Comparison of ENCODE assay signal across 32 cellular contexts in the genomic region with DNA sequence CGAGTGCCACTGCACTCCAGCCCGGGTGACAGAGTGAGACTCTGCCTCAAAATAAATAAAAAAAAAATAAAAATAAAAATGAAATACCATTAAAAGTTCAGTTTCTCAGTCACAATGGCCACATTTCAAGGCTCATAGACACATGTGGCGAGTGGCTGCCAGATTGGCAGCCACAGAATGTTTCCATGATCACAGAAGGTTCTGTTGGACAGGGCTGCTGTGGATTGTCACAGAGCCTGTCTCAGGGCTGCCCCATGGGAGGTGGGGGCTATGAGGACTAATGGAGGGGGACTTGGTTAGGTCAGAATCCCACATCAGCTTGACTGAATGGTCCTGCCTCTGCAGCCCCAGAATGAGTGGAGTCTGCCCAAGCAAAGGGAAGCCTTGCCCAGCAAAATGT. TPM values are rescaled to one million over a fixed set of nuclear protein-coding genes. Genes with fewer than 3 reads are reported as not detected.
"Had no signal": no experiment of that assay in that cellular context is flagged by ENCODE, and none has a peak within 500 bp of the region (broad histone marks: within the 10 kb centered on the region; RNA-seq: fewer than 3 reads in every experiment).

No MANE protein-coding gene starts in this region.

- H3K27me3 Mint-ChIP-seq: stimulated activated naive CD8-positive, alpha-beta T cell treated with anti-CD3 and anti-CD28 coated beads, Interleukin-15, Interleukin-2, amounts not matched to agents 100 ng/mL and 50 ng/mL, for 24 hours had no signal

- H3K4me3 ChIP-seq: stomach, suprapubic skin, testis, thoracic aorta, thyroid gland, tibial artery, tibial nerve, transverse colon, upper lobe of left lung, upper lobe of right lung, uterus, vagina had no signal

- ATAC-seq: stimulated activated effector memory CD8-positive, alpha-beta T cell treated with anti-CD3 and anti-CD28 coated beads, Interleukin-12 subunit alpha, Interleukin-12 subunit beta, amount 100 ng/mL, for 72 hours; stimulated activated naive B cell treated with anti-CD40 and anti-IgM and Interleukin-4, amounts not matched to agents 10 μg/mL and 1 μg/mL and 100 μg/mL, for 72 hours; stimulated activated naive CD8-positive, alpha-beta T cell treated with anti-CD3 and anti-CD28 coated beads, Interleukin-15, amount 100 ng/mL, for 72 hours; stimulated activated naive CD8-positive, alpha-beta T cell treated with anti-CD3 and anti-CD28 coated beads, Interleukin-15, Interleukin-2, amounts not matched to agents 100 U/mL and 50 U/mL, for 24 hours; upper lobe of right lung had no signal

- H3K27me3 ChIP-seq: stomach, suprapubic skin, testis, thyroid gland, tibial nerve, transverse colon, upper lobe of left lung, upper lobe of right lung, uterus, vagina had no signal

- H3K4me1 Mint-ChIP-seq: stimulated activated effector memory CD8-positive, alpha-beta T cell treated with anti-CD3 and anti-CD28 coated beads, Interleukin-12 subunit alpha, Interleukin-12 subunit beta, amount 100 ng/mL, for 72 hours had no signal

- H3K36me3 ChIP-seq: stomach, suprapubic skin, thoracic aorta, thyroid gland, tibial artery, tibial nerve, transverse colon, upper lobe of left lung, upper lobe of right lung, uterus, vagina had no signal

- H3K9me3 ChIP-seq: stomach, suprapubic skin, testis, thoracic aorta, thyroid gland, tibial artery, tibial nerve, transverse colon, upper lobe of right lung, uterus, vagina had no signal

- H3K4me1 ChIP-seq: suprapubic skin, thyroid gland, tibial artery, tibial nerve, transverse colon, upper lobe of right lung, uterus, vagina had no signal

- H3K36me3 Mint-ChIP-seq: stimulated activated effector memory CD8-positive, alpha-beta T cell treated with anti-CD3 and anti-CD28 coated beads, Interleukin-12 subunit alpha, Interleukin-12 subunit beta, amount 100 ng/mL, for 72 hours; type B pancreatic cell had no signal

- FAIRE-seq: urothelium cell line had no signal

- H3K27ac ChIP-seq: stomach, suprapubic skin, testis, thoracic aorta, thyroid gland, tibial artery, tibial nerve, transverse colon, upper lobe of left lung, upper lobe of right lung, uterus, vagina had no signal

- DNase-seq: stimulated activated CD4-positive, alpha-beta T cell treated with anti-CD3 and anti-CD28 coated beads, Interleukin-2, amount 100 ng/mL, for 48 hours; stimulated activated CD4-positive, alpha-beta T cell treated with anti-CD3 and anti-CD28 coated beads, Interleukin-4, amount 100 ng/mL, for 1 hour; stimulated activated CD4-positive, alpha-beta T cell treated with anti-CD3 and anti-CD28 coated beads, Interleukin-4, amount 100 ng/mL, for 24 hours; stimulated activated CD4-positive, alpha-beta T cell treated with anti-CD3 and anti-CD28 coated beads, Interleukin-4, amount 100 ng/mL, for 4 hours; stimulated activated CD8-positive, alpha-beta memory T cell treated with anti-CD3 and anti-CD28 coated beads, Interleukin-4, amount 100 ng/mL, for 48 hours; stimulated activated naive B cell treated with anti-CD40 and anti-IgM and Interleukin-4, amounts not matched to agents 10 μg/mL and 1 μg/mL and 100 μg/mL, for 72 hours; stimulated activated naive CD4-positive, alpha-beta T cell; stimulated activated naive CD4-positive, alpha-beta T cell treated with Interleukin-2 at 50 U/mL for 16 hours; stimulated activated naive CD8-positive, alpha-beta T cell treated with anti-CD3 and anti-CD28 coated beads, Interleukin-15, amount 100 ng/mL, for 72 hours; stimulated activated naive CD8-positive, alpha-beta T cell treated with anti-CD3 and anti-CD28 coated beads, Interleukin-15, Interleukin-2, amounts not matched to agents 100 U/mL and 50 U/mL, for 24 hours; stomach; substantia nigra; testis; thyroid gland; tibial artery; transverse colon; trophoblast cell; upper lobe of left lung; upper lobe of right lung; uterus had no signal

- H3K27ac Mint-ChIP-seq: stimulated activated effector memory CD8-positive, alpha-beta T cell treated with anti-CD3 and anti-CD28 coated beads, Interleukin-12 subunit alpha, Interleukin-12 subunit beta, amount 100 ng/mL, for 72 hours; stimulated activated naive B cell treated with anti-CD40 and anti-IgM and Interleukin-4, amounts not matched to agents 10 μg/mL and 1 μg/mL and 100 μg/mL, for 72 hours; stimulated activated naive CD8-positive, alpha-beta T cell treated with anti-CD3 and anti-CD28 coated beads, Interleukin-15, amount 100 ng/mL, for 72 hours; stimulated activated naive CD8-positive, alpha-beta T cell treated with anti-CD3 and anti-CD28 coated beads, Interleukin-15, Interleukin-2, amounts not matched to agents 100 ng/mL and 50 ng/mL, for 24 hours; type B pancreatic cell had no signal

- H3K4me3 Mint-ChIP-seq: stimulated activated effector memory CD8-positive, alpha-beta T cell treated with anti-CD3 and anti-CD28 coated beads, Interleukin-12 subunit alpha, Interleukin-12 subunit beta, amount 100 ng/mL, for 72 hours; stimulated activated naive B cell treated with anti-CD40 and anti-IgM and Interleukin-4, amounts not matched to agents 10 μg/mL and 1 μg/mL and 100 μg/mL, for 72 hours; stimulated activated naive CD8-positive, alpha-beta T cell treated with anti-CD3 and anti-CD28 coated beads, Interleukin-15, amount 100 ng/mL, for 72 hours; stimulated activated naive CD8-positive, alpha-beta T cell treated with anti-CD3 and anti-CD28 coated beads, Interleukin-15, Interleukin-2, amounts not matched to agents 100 ng/mL and 50 ng/mL, for 24 hours; type B pancreatic cell had no signal

RNA-seq across cellular contexts. Expression of gene PLA2G1B, which starts 3.8 kb away (rescaled TPM):
- total RNA-seq: stomach, subcutaneous adipose tissue, suprapubic skin, thoracic aorta, thyroid gland, transverse colon, ureter, uterus, vagina had no signal

RNA-seq across cellular contexts. Expression of gene SIRT4, which starts 29.3 kb away (rescaled TPM):
- total RNA-seq: ureter, vagina had no signal

RNA-seq across cellular contexts. Expression of gene MSI1, which starts 37.6 kb away (rescaled TPM):
- total RNA-seq: subcutaneous adipose tissue had no signal

RNA-seq across cellular contexts. Expression of gene RNU4-1, which starts 38.4 kb away (rescaled TPM):
- total RNA-seq: suprapubic skin, thoracic aorta had no signal
- polyA plus RNA-seq: stomach, thymus, urinary bladder had no signal

RNA-seq across cellular contexts. Expression of gene RNU4-2, which starts 39.7 kb away (rescaled TPM):
- polyA plus RNA-seq: stomach, thymus, urinary bladder had no signal
